In genomic region chr6:11596640-11597237, GRCh38 we compare ENCODE assay signal across 20 cellular contexts.
"Had no signal": no experiment of that assay in that cellular context is flagged by ENCODE, and none has a peak within 500 bp of the region (broad histone marks: within the 10 kb centered on the region; RNA-seq: fewer than 3 reads in every experiment).

No MANE protein-coding gene starts in this region.

- H3K27ac ChIP-seq: body of pancreas, ovary, prostate gland, stomach, suprapubic skin, tibial nerve, uterus had no signal

- H3K9me3 ChIP-seq: body of pancreas, ovary, prostate gland, stomach, suprapubic skin, tibial nerve, uterus had no signal

- H3K36me3 Mint-ChIP-seq: activated CD4-positive, alpha-beta memory T cell treated with anti-CD3 and anti-CD28 coated beads for 36 hours; activated CD8-positive, alpha-beta memory T cell treated with anti-CD3 and anti-CD28 coated beads, Interleukin-2, amount 10 ng/mL, durations not matched to agents 7 days and 5 days; natural killer cell treated with Interleukin-12 subunit alpha and Interleukin-12 subunit beta and Interleukin-15 and Interleukin-18, amount 100 ng/mL, for 72 hours had no signal

- H3K4me3 ChIP-seq: body of pancreas, ovary, prostate gland, stomach, suprapubic skin, tibial nerve, uterus had no signal

- H3K4me1 ChIP-seq: body of pancreas, prostate gland, stomach, uterus had no signal

- H3K4me3 Mint-ChIP-seq: activated CD4-positive, alpha-beta memory T cell treated with anti-CD3 and anti-CD28 coated beads for 36 hours; activated CD8-positive, alpha-beta memory T cell treated with anti-CD3 and anti-CD28 coated beads, Interleukin-2, amount 10 ng/mL, durations not matched to agents 7 days and 5 days; activated naive CD4-positive, alpha-beta T cell treated with anti-CD3 and anti-CD28 coated beads for 36 hours; activated naive CD8-positive, alpha-beta T cell treated with anti-CD3 and anti-CD28 coated beads, Interleukin-2, amount 50 U/mL, for 24 hours; natural killer cell treated with Interleukin-12 subunit alpha and Interleukin-12 subunit beta and Interleukin-15 and Interleukin-18, amount 100 ng/mL, for 72 hours had no signal

- ATAC-seq: activated CD8-positive, alpha-beta memory T cell treated with anti-CD3 and anti-CD28 coated beads, Interleukin-2, amount 10 ng/mL, durations not matched to agents 7 days and 5 days; activated naive CD8-positive, alpha-beta T cell treated with anti-CD3 and anti-CD28 coated beads, Interleukin-2, amount 50 U/mL, for 24 hours; body of pancreas; left lobe of liver; natural killer cell treated with Interleukin-12 subunit alpha and Interleukin-12 subunit beta and Interleukin-15 and Interleukin-18, amount 100 ng/mL, for 72 hours had no signal

- H3K9me3 Mint-ChIP-seq: activated CD4-positive, alpha-beta memory T cell treated with anti-CD3 and anti-CD28 coated beads for 36 hours; activated naive CD4-positive, alpha-beta T cell treated with anti-CD3 and anti-CD28 coated beads for 36 hours; activated naive CD8-positive, alpha-beta T cell treated with anti-CD3 and anti-CD28 coated beads, Interleukin-2, amount 50 U/mL, for 24 hours; natural killer cell treated with Interleukin-12 subunit alpha and Interleukin-12 subunit beta and Interleukin-15 and Interleukin-18, amount 100 ng/mL, for 72 hours had no signal

- H3K27ac Mint-ChIP-seq: activated CD4-positive, alpha-beta memory T cell treated with anti-CD3 and anti-CD28 coated beads for 36 hours; activated CD8-positive, alpha-beta memory T cell treated with anti-CD3 and anti-CD28 coated beads, Interleukin-2, amount 10 ng/mL, durations not matched to agents 7 days and 5 days; activated naive CD4-positive, alpha-beta T cell treated with anti-CD3 and anti-CD28 coated beads for 36 hours; activated naive CD8-positive, alpha-beta T cell treated with anti-CD3 and anti-CD28 coated beads, Interleukin-2, amount 50 U/mL, for 24 hours; natural killer cell treated with Interleukin-12 subunit alpha and Interleukin-12 subunit beta and Interleukin-15 and Interleukin-18, amount 100 ng/mL, for 72 hours had no signal

- H3K4me1 Mint-ChIP-seq: activated naive CD8-positive, alpha-beta T cell treated with anti-CD3 and anti-CD28 coated beads, Interleukin-2, amount 50 U/mL, for 24 hours had no signal

- DNase-seq: activated CD4-positive, alpha-beta memory T cell treated with anti-CD3 and anti-CD28 coated beads for 36 hours; activated CD4-positive, alpha-beta T cell treated with anti-CD3 and anti-CD28 coated beads for 4 hours; activated CD8-positive, alpha-beta memory T cell treated with anti-CD3 and anti-CD28 coated beads, Interleukin-2, amount 10 ng/mL, durations not matched to agents 7 days and 5 days; activated naive CD4-positive, alpha-beta T cell treated with anti-CD3 and anti-CD28 coated beads for 36 hours; activated naive CD8-positive, alpha-beta T cell treated with anti-CD3 and anti-CD28 coated beads, Interleukin-2, amount 50 U/mL, for 24 hours; activated T-cell treated with anti-CD3 and anti-CD28 coated beads for 4 hours; anterior cingulate cortex; body of pancreas; foreskin fibroblast; kidney; ovary; stimulated activated CD4-positive, alpha-beta T cell treated with anti-CD3 and anti-CD28 coated beads, Interleukin-4, amount 100 ng/mL, for 4 hours; stomach; T-helper 9 cell; uterus had no signal

- H3K27me3 Mint-ChIP-seq: activated CD4-positive, alpha-beta memory T cell treated with anti-CD3 and anti-CD28 coated beads for 36 hours had no signal

- H3K27me3 ChIP-seq: body of pancreas, ovary, stomach, suprapubic skin, tibial nerve, uterus had no signal

- H3K36me3 ChIP-seq: ovary, prostate gland, stomach, suprapubic skin, tibial nerve, uterus had no signal
